In the genomic region with DNA sequence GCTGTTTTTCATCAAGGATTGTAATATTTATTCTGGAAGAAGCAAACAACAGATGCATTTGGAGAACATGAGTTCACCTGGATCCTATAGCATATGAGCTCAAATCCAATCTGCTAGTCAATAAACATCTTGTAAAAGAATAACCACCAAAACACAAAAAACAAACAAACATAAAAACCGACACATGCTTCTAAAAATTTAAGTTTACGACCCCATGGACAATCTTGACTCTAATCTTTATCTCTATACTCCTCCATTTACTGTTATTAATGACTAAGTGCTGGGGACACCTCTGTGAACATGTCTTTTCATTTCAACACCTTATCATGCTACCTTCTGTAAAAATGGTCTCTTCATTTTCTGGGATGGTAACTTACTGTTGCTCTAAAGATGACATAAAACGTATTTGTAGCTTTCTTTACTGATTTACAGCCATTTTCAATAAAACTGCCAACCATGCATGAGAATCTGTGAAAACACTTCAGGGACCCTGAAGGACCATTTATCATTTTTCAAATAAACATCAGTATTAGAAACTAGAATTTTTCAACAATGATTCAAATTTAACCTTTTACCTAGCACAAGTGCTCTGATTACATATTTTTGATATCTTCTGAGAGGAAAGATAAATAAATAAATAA, we compare ENCODE assay signal across 8 cellular contexts.
"Had no signal": no experiment of that assay in that cellular context is flagged by ENCODE, and none has a peak within 500 bp of the region (broad histone marks: within the 10 kb centered on the region; RNA-seq: fewer than 3 reads in every experiment).

No MANE protein-coding gene starts in this region.

- DNase-seq: GM23248, GOT3, H7, HFFc6, IMR-90, KG1 had no signal

- ATAC-seq: HCT116, K562 had no signal

- H3K4me3 Mint-ChIP-seq: HFFc6 had no signal

- H3K27ac Mint-ChIP-seq: HFFc6 had no signal
